Comparison of ENCODE assay signal across 28 cellular contexts in genomic region chr10:59234194-59234593, GRCh38. TPM values are rescaled to one million over a fixed set of nuclear protein-coding genes. Genes with fewer than 3 reads are reported as not detected.
A peak's percentile ranks its signal among the peaks of the same experiment; 100 is the strongest.
DNase-seq lines count a peak whose midpoint lies in the region; ATAC-seq and TF ChIP-seq lines count a peak whose summit lies in the region.
"Had no signal": no experiment of that assay in that cellular context is flagged by ENCODE, and none has a peak within 500 bp of the region (broad histone marks: within the 10 kb centered on the region; RNA-seq: fewer than 3 reads in every experiment).

No MANE protein-coding gene starts in this region.

- POLR2A ChIA-PET in PC-3 (lab: Charles Lee; ENCODE audit: unreplicated experiment) = no interaction called here
- POLR2A ChIA-PET in OCI-LY7 (lab: Charles Lee) = no interaction called here

- DNase-seq in GM23248 (peak; percentile 2), PC-3 (peak; percentile 60), fibroblast of mammary gland (ENCODE audit: low read depth) (peak; percentile 57), smooth muscle cell (lab: John Stamatoyannopoulos, UW; ENCODE audit: unreplicated experiment) (no peak), OCI-LY7 (ENCODE audit: low spot score) (no peak)
- DNase-seq in stimulated activated CD8-positive, alpha-beta memory T cell treated with anti-CD3 and anti-CD28 coated beads, Interleukin-4, amount 100 ng/mL, for 48 hours = no peak
- DNase-seq: DMS153; effector CD8-positive, alpha-beta T cell; left ventricle myocardium inferior; NCI-H2029 treated with DMSO at 0.1 percent for 48 hours; right lobe of liver; stimulated activated CD4-positive, alpha-beta T cell treated with anti-CD3 and anti-CD28 coated beads, Interleukin-4, amount 100 ng/mL, for 24 hours; T-helper 9 cell had no signal

- H3K4me2 ChIP-seq in GM23248 (ENCODE audit: unreplicated experiment) (no peak overlapping the region), PC-3 (ENCODE audit: low read length) (no peak overlapping the region), smooth muscle cell (no peak overlapping the region), OCI-LY7 (ENCODE audit: low read length) (no peak overlapping the region)
- H3K4me2 ChIP-seq: BLaER1 treated with 17β-estradiol and CSF1 and Interleukin-3, amounts not matched to agents 10 nM and 100 nM; neural progenitor cell had no signal

- H3K9me2 ChIP-seq in GM23248 (ENCODE audit: insufficient read depth) (no peaks in the 10 kb centered on the region), PC-3 (replicated peaks; ENCODE audit: low read length) (no peaks in the 10 kb centered on the region), OCI-LY7 (ENCODE audit: insufficient read depth, low read length) (no peaks in the 10 kb centered on the region)

- no peak for TF ChIP-seq CTCF in PC-3 (conservative IDR thresholded peaks at IDR 0.05; ENCODE audit: low read depth, low read length)
- TF ChIP-seq CTCF in fibroblast of mammary gland (conservative IDR thresholded peaks at IDR 0.05; ENCODE audit: control insufficient read depth, insufficient read depth, low read depth, low read length) = no peak
- no peak for TF ChIP-seq CTCF in smooth muscle cell (IDR thresholded peaks at IDR 0.05; ENCODE audit: borderline replicate concordance, insufficient read depth, poor library complexity, severe bottlenecking)
- no peak for TF ChIP-seq CTCF in OCI-LY7 (conservative IDR thresholded peaks at IDR 0.05; ENCODE audit: low read length)

- H4K20me1 ChIP-seq in GM23248 (ENCODE audit: insufficient read depth) (no peaks in the 10 kb centered on the region), PC-3 (ENCODE audit: low read length) (no peaks in the 10 kb centered on the region), smooth muscle cell (ENCODE audit: low read depth) (no peaks in the 10 kb centered on the region), OCI-LY7 (ENCODE audit: insufficient read depth, low read length) (no peaks in the 10 kb centered on the region)
- H4K20me1 ChIP-seq: BLaER1 treated with 17β-estradiol and CSF1 and Interleukin-3, amounts not matched to agents 10 nM and 100 nM had no signal

- H3K36me3 ChIP-seq in GM23248 (ENCODE audit: low read depth) (no peaks in the 10 kb centered on the region), PC-3 (ENCODE audit: low read depth, low read length) (no peaks in the 10 kb centered on the region), smooth muscle cell (ENCODE audit: low read depth) (no peaks in the 10 kb centered on the region), OCI-LY7 (ENCODE audit: insufficient read depth, low read length) (no peaks in the 10 kb centered on the region)
- H3K36me3 ChIP-seq: BLaER1 treated with 17β-estradiol and CSF1 and Interleukin-3, amounts not matched to agents 10 nM and 100 nM; cardiac muscle cell; colonic mucosa; left ventricle myocardium inferior; neural progenitor cell; right lobe of liver; transverse colon had no signal

- intact Hi-C loops in PC-3 (cut with micrococcal nuclease) (loop anchor here (2.0 kb wide), 3 partner anchors 281 to 819 kb away; no protein-coding TSS in a partner anchor), OCI-LY7 (cut with micrococcal nuclease; ENCODE audit: unreplicated experiment) (no loop called here)

- H3K9me3 ChIP-seq in GM23248 (ENCODE audit: low read depth) = no peaks in the 10 kb centered on the region
- H3K9me3 ChIP-seq in PC-3 (ENCODE audit: low read length) = no peaks in the 10 kb centered on the region
- no peaks in the 10 kb centered on the region for H3K9me3 ChIP-seq in smooth muscle cell (replicated peaks; ENCODE audit: low read depth)
- H3K9me3 ChIP-seq in OCI-LY7 (ENCODE audit: low read length) = no peaks in the 10 kb centered on the region
- H3K9me3 ChIP-seq: colonic mucosa, left ventricle myocardium inferior, Peyer's patch, right lobe of liver, transverse colon had no signal

- no peak overlapping the region for H3K27ac ChIP-seq in GM23248
- no peak overlapping the region for H3K27ac ChIP-seq in PC-3 (ENCODE audit: low read length)
- no peak overlapping the region for H3K27ac ChIP-seq in smooth muscle cell (ENCODE audit: low read depth)
- H3K27ac ChIP-seq in OCI-LY7 (ENCODE audit: low read depth, low read length, poor library complexity, severe bottlenecking) = no peak overlapping the region
- H3K27ac ChIP-seq: BLaER1 treated with 17β-estradiol and CSF1 and Interleukin-3, amounts not matched to agents 10 nM and 100 nM; cardiac muscle cell; colonic mucosa; foreskin keratinocyte; left ventricle myocardium inferior; neural progenitor cell; Peyer's patch; right lobe of liver; transverse colon; VCaP had no signal

- no TSS peak for BruUV-seq in PC-3 (replicated peaks; lab: Mats Ljungman, UMichigan)
- BruUV-seq in OCI-LY7 (replicated peaks; lab: Mats Ljungman, UMichigan) = no TSS peak

- in situ Hi-C loops in GM23248 (cut with MboI) = no loop called here

- H3K79me2 ChIP-seq in GM23248 (ENCODE audit: insufficient read depth) (no peaks in the 10 kb centered on the region), PC-3 (ENCODE audit: low read length) (no peaks in the 10 kb centered on the region), smooth muscle cell (ENCODE audit: low read depth) (no peaks in the 10 kb centered on the region), OCI-LY7 (ENCODE audit: insufficient read depth, low read depth, low read length) (no peaks in the 10 kb centered on the region)

- H3K9ac ChIP-seq in GM23248 (no peak overlapping the region), PC-3 (ENCODE audit: low read length) (no peak overlapping the region), smooth muscle cell (ENCODE audit: low read depth) (no peak overlapping the region)
- H3K9ac ChIP-seq: BLaER1 treated with 17β-estradiol and CSF1 and Interleukin-3, amounts not matched to agents 10 nM and 100 nM; neural progenitor cell had no signal

- CTCF ChIA-PET in PC-3 (lab: Charles Lee) (no interaction called here), OCI-LY7 (lab: Charles Lee; ENCODE audit: unreplicated experiment) (no interaction called here)

- WGBS in GM23248 (ENCODE audit: low coverage in 1 of 2, low lambda C conversion rate in 2 of 2, missing lambda C conversion rate in 2 of 2), 2 experiments = 58 to 71% methylated on average over 3 of the region's 3 CpGs
- WGBS in smooth muscle cell (ENCODE audit: low lambda C conversion rate) = 70% methylated on average over 3 of the region's 3 CpGs

- H3K4me1 ChIP-seq in GM23248 (ENCODE audit: insufficient read depth) (no peaks in the 10 kb centered on the region), PC-3 (ENCODE audit: insufficient read depth, low read length) (peaks cover 11% of the 10 kb centered on the region), smooth muscle cell (ENCODE audit: low read depth) (no peaks in the 10 kb centered on the region), OCI-LY7 (ENCODE audit: insufficient read depth, low read length, poor library complexity, severe bottlenecking) (no peaks in the 10 kb centered on the region)
- H3K4me1 ChIP-seq: BLaER1 treated with 17β-estradiol and CSF1 and Interleukin-3, amounts not matched to agents 10 nM and 100 nM; colonic mucosa; foreskin keratinocyte; left ventricle myocardium inferior; neural progenitor cell; Peyer's patch; right lobe of liver; transverse colon had no signal

- H3F3A ChIP-seq in GM23248 (ENCODE audit: insufficient read depth) (no peaks in the 10 kb centered on the region), PC-3 (ENCODE audit: low read length, unreplicated experiment) (no peaks in the 10 kb centered on the region), smooth muscle cell (ENCODE audit: low read depth) (no peaks in the 10 kb centered on the region)

- H3K27me3 ChIP-seq in GM23248 (replicated peaks; ENCODE audit: insufficient read depth) (no peaks in the 10 kb centered on the region), PC-3 (ENCODE audit: low read length) (peaks cover 27% of the 10 kb centered on the region), smooth muscle cell (ENCODE audit: low read depth) (no peaks in the 10 kb centered on the region)
- H3K27me3 ChIP-seq: BLaER1 treated with 17β-estradiol and CSF1 and Interleukin-3, amounts not matched to agents 10 nM and 100 nM; cardiac muscle cell; colonic mucosa; foreskin keratinocyte; neural progenitor cell; Peyer's patch; right lobe of liver; transverse colon had no signal

- ATAC-seq in PC-3 (peak; percentile 53), HG02970 (IDR thresholded peaks at IDR 0.05; ENCODE audit: low FRiP score, unreplicated experiment) (no peak)
- ATAC-seq: activated CD4-positive, alpha-beta T cell treated with anti-CD3 and anti-CD28 coated beads for 36 hours; activated CD8-positive, alpha-beta T cell treated with anti-CD3 and anti-CD28 coated beads, Interleukin-2, amount 10 ng/mL, durations not matched to agents 7 days and 5 days; activated naive CD4-positive, alpha-beta T cell treated with anti-CD3 and anti-CD28 coated beads, Interleukin-2, amount 50 U/mL, for 72 hours had no signal

- peak overlapping the region; percentile 70 for H2AFZ ChIP-seq in GM23248
- H2AFZ ChIP-seq in PC-3 (ENCODE audit: low read length) = no peak overlapping the region
- H2AFZ ChIP-seq in smooth muscle cell (ENCODE audit: low read depth) = peak overlapping the region; percentile 83
- no peak overlapping the region for H2AFZ ChIP-seq in OCI-LY7 (ENCODE audit: low read length)
- H2AFZ ChIP-seq: neural progenitor cell had no signal

- H3K4me3 ChIP-seq in GM23248 = no peak overlapping the region
- no peak overlapping the region for H3K4me3 ChIP-seq in PC-3 (ENCODE audit: low read length)
- H3K4me3 ChIP-seq in fibroblast of mammary gland (ENCODE audit: control insufficient read depth, low read depth, low read length) = no peak overlapping the region
- H3K4me3 ChIP-seq in smooth muscle cell = no peak overlapping the region
- H3K4me3 ChIP-seq in OCI-LY7 (ENCODE audit: low read depth, low read length, poor library complexity, severe bottlenecking) = no peak overlapping the region
- H3K4me3 ChIP-seq: BLaER1 treated with 17β-estradiol and CSF1 and Interleukin-3, amounts not matched to agents 10 nM and 100 nM; cardiac muscle cell; colonic mucosa; left ventricle myocardium inferior; neural progenitor cell; Peyer's patch; right lobe of liver; transverse colon had no signal

RNA-seq across cellular contexts. Expression of gene PHYHIPL, which starts 57.8 kb away (rescaled TPM):
- not detected in 2 replicates for total RNA-seq in GM23248 (2014; rRNA removed; shearing (Covaris generic))
- not detected in 2 replicates for polyA plus RNA-seq in GM23248 (2016; fragmentation: Nextera tagmentation; extraction: Ambion mirVana)
- total RNA-seq in PC-3 (2014; rRNA removed) = not detected in 2 replicates
- total RNA-seq in smooth muscle cell = 0.63 TPM in 1 of 2 replicates, not detected in the other
- polyA plus RNA-seq in smooth muscle cell = 0.31 TPM in 1 of 2 replicates, not detected in the other
- total RNA-seq in OCI-LY7 (2014; rRNA removed; shearing (Covaris generic)) = not detected in 2 replicates
- not detected in 2 replicates for total RNA-seq in OCI-LY7 (2022)
- total RNA-seq: activated CD4-positive, alpha-beta T cell treated with anti-CD3 and anti-CD28 coated beads for 36 hours; activated CD8-positive, alpha-beta T cell treated with anti-CD3 and anti-CD28 coated beads, Interleukin-2, amount 10 ng/mL, durations not matched to agents 7 days and 5 days; activated naive CD4-positive, alpha-beta T cell treated with anti-CD3 and anti-CD28 coated beads, Interleukin-2, amount 50 U/mL, for 72 hours; activated T-helper 2 cell treated with anti-CD3 and anti-CD28 coated beads, Interferon-gamma antibody, Interleukin-2, Interleukin-4, amounts not matched to agents 10 μg/mL and 5 μg/mL and 100 μg/mL, durations not matched to agents 14 hours and 24 hours and 36 hours; cardiac muscle cell; foreskin keratinocyte; mesenteric fat pad; myocyte had no signal

Comparison
In these comparisons a context has a peak if more than half of its experiments do, and no peak if none do; other contexts are left out.
1. DNase-seq: peak in GM23248 (single experiment), PC-3 (single experiment) and fibroblast of mammary gland (single experiment); none in smooth muscle cell (single experiment), stimulated activated CD8-positive, alpha-beta memory T cell treated with anti-CD3 and anti-CD28 coated beads, Interleukin-4, amount 100 ng/mL, for 48 hours (single experiment) and OCI-LY7 (single experiment).
2. H2AFZ ChIP-seq: peak in GM23248 (single experiment) and smooth muscle cell (single experiment); none in PC-3 (single experiment) and OCI-LY7 (single experiment).